ENCODE assay signal across 1 cellular context in genomic region chr5:159128070-159128507, GRCh38.
A peak's percentile ranks its signal among the peaks of the same experiment; 100 is the strongest.
TF ChIP-seq lines count a peak whose summit lies in the region.

No MANE protein-coding gene starts in this region.

TF ChIP-seq in K562, 482 proteins besides CTCF, POLR2A, EP300 and RAD21 (continued from another document and continues in another):
- TF ChIP-seq ZBTB12 (CRISPR knock-in tag; IDR thresholded peaks at IDR 0.05) (no peak), CBX2 (IDR thresholded peaks at IDR 0.05; ENCODE audit: insufficient read depth, low read length, poor library complexity, severe bottlenecking) (no peak), RBFOX2 (IDR thresholded peaks at IDR 0.05; ENCODE audit: low read depth, low read length) (no peak), CEBPZ (IDR thresholded peaks at IDR 0.05; ENCODE audit: borderline replicate concordance, low read depth, low read length) (no peak), PHB2 (IDR thresholded peaks at IDR 0.05; ENCODE audit: low read depth) (peak; percentile 92), NONO (IDR thresholded peaks at IDR 0.05; ENCODE audit: low read depth in 2 of 2, low read length in 1 of 2) (no peak), ZNF589 (CRISPR knock-in tag; IDR thresholded peaks at IDR 0.05; ENCODE audit: low read depth) (no peak), NR3C1 (CRISPR knock-in tag; IDR thresholded peaks at IDR 0.05) (no peak), SRF (CRISPR knock-in tag; IDR thresholded peaks at IDR 0.05) (peak in 1 of 2 experiments; percentile 57; a peak in 1 of 4 replicates), THAP7 (CRISPR knock-in tag; IDR thresholded peaks at IDR 0.05) (no peak), POLR3A (IDR thresholded peaks at IDR 0.05; ENCODE audit: borderline replicate concordance, extremely low read depth, insufficient read depth, insufficient read length) (no peak), MAZ (CRISPR knock-in tag; conservative IDR thresholded peaks at IDR 0.05 in 1 of 2, IDR thresholded peaks at IDR 0.05 in 1 of 2) (peak in 1 of 2 experiments; percentile 19; a peak in 1 of 4 replicates), IRF2 (CRISPR knock-in tag; IDR thresholded peaks at IDR 0.05) (no peak), PPARD (CRISPR knock-in tag; IDR thresholded peaks at IDR 0.05) (no peak), SRSF3 (IDR thresholded peaks at IDR 0.05; ENCODE audit: insufficient read depth, low read length) (no peak), ZNF140 (CRISPR knock-in tag; IDR thresholded peaks at IDR 0.05) (no peak), ZNF436 (CRISPR knock-in tag; IDR thresholded peaks at IDR 0.05) (no peak), KHSRP (IDR thresholded peaks at IDR 0.05) (peak; percentile 76), ZNF175 (CRISPR knock-in tag; IDR thresholded peaks at IDR 0.05; ENCODE audit: low read depth) (peak; percentile 89), ZNF41 (CRISPR knock-in tag; conservative IDR thresholded peaks at IDR 0.05) (no peak), EWSR1 (IDR thresholded peaks at IDR 0.05; ENCODE audit: borderline replicate concordance, low read depth, partially characterized antibody) (no peak), ZFX (CRISPR knock-in tag; IDR thresholded peaks at IDR 0.05) (no peak), THRB (CRISPR knock-in tag; conservative IDR thresholded peaks at IDR 0.05) (no peak), ZBTB7A (IDR thresholded peaks at IDR 0.05; ENCODE audit: borderline replicate concordance, control insufficient read depth, low read depth, low read length) (peak; percentile 77), SIX5 (IDR thresholded peaks at IDR 0.05; ENCODE audit: borderline replicate concordance in 1 of 2, insufficient read depth in 1 of 2, low read depth in 1 of 2, low read length in 2 of 2) (no peak), PRPF4 (IDR thresholded peaks at IDR 0.05; ENCODE audit: insufficient read depth, low read depth, low read length, poor library complexity, severe bottlenecking) (no peak), TARDBP (IDR thresholded peaks at IDR 0.05) (peak; percentile 67; the same call in 1 of the 2 replicates), ZNF592 (IDR thresholded peaks at IDR 0.05) (no peak), MYNN (IDR thresholded peaks at IDR 0.05) (0 out of 2 replicates have a peak, but pooled peaks have one; percentile 53), MYNN (CRISPR knock-in tag; IDR thresholded peaks at IDR 0.05) (no peak), ZNF395 (CRISPR knock-in tag; IDR thresholded peaks at IDR 0.05) (peak; percentile 42; the same call in 1 of the 2 replicates), DMBX1 (CRISPR knock-in tag; IDR thresholded peaks at IDR 0.05; ENCODE audit: borderline replicate concordance) (peak; percentile 94), HCFC1 (IDR thresholded peaks at IDR 0.05; ENCODE audit: low read depth, low read length) (no peak), CREB3L1 (IDR thresholded peaks at IDR 0.05; ENCODE audit: borderline replicate concordance, low read depth) (0 out of 2 replicates have a peak, but pooled peaks have one; percentile 26), ZFP30 (CRISPR knock-in tag; IDR thresholded peaks at IDR 0.05; ENCODE audit: borderline replicate concordance) (no peak), ZC3H11A (IDR thresholded peaks at IDR 0.05; ENCODE audit: low read depth, low read length) (no peak), ZNF518B (CRISPR knock-in tag; IDR thresholded peaks at IDR 0.05) (no peak), DIDO1 (tag; IDR thresholded peaks at IDR 0.05; ENCODE audit: low read depth) (no peak), IFI16 (CRISPR knock-in tag; IDR thresholded peaks at IDR 0.05) (no peak), USF1 (CRISPR knock-in tag; IDR thresholded peaks at IDR 0.05) (no peak), ZNF699 (CRISPR knock-in tag; IDR thresholded peaks at IDR 0.05; ENCODE audit: insufficient replicate concordance) (no peak), ZNF586 (CRISPR knock-in tag; conservative IDR thresholded peaks at IDR 0.05) (no peak), TAL1 (IDR thresholded peaks at IDR 0.05) (peak; percentile 97), CREM (IDR thresholded peaks at IDR 0.05; ENCODE audit: low read depth) (peak; percentile 64), CTBP1 (IDR thresholded peaks at IDR 0.05; ENCODE audit: borderline replicate concordance) (no peak; the same call in 1 of the 2 replicates), ZNF197 (CRISPR knock-in tag; IDR thresholded peaks at IDR 0.05; ENCODE audit: low read depth) (no peak), ZNF24 (IDR thresholded peaks at IDR 0.05) (no peak), ZNF561 (CRISPR knock-in tag; conservative IDR thresholded peaks at IDR 0.05) (no peak)
